In genomic region chr2:98297817-98298684, GRCh38 we compare ENCODE assay signal across 27 cellular contexts. TPM values are rescaled to one million over a fixed set of nuclear protein-coding genes. Genes with fewer than 3 reads are reported as not detected.
DNase-seq lines count a peak whose midpoint lies in the region; ATAC-seq and TF ChIP-seq lines count a peak whose summit lies in the region.
"Had no signal": no experiment of that assay in that cellular context is flagged by ENCODE, and none has a peak within 500 bp of the region (broad histone marks: within the 10 kb centered on the region; RNA-seq: fewer than 3 reads in every experiment).

No MANE protein-coding gene starts in this region.

- H3K4me1 ChIP-seq in DND-41 (ENCODE audit: insufficient read depth, low read length) (no peaks in the 10 kb centered on the region), HCT116 (ENCODE audit: control insufficient read depth in 1 of 2, insufficient read depth in 2 of 2, low read length in 2 of 2) (no peaks in the 10 kb centered on the region), left lung (no peaks in the 10 kb centered on the region)

- TF ChIP-seq CTCF in DND-41 (IDR thresholded peaks at IDR 0.05; ENCODE audit: borderline replicate concordance, extremely low read depth, low read length, poor library complexity, severe bottlenecking) (peak; percentile 7), HCT116 (IDR thresholded peaks at IDR 0.05 in 2 of 3, conservative IDR thresholded peaks at IDR 0.05 in 1 of 3; ENCODE audit: borderline replicate concordance in 1 of 3, insufficient read depth in 1 of 3, low read depth in 2 of 3, low read length in 2 of 3) (peak in 2 of 3 experiments; percentile 19 to 38; a peak in 3 of 6 replicates), left lung (IDR thresholded peaks at IDR 0.05) (no peak)

- POLR2A ChIA-PET in HCT116 (lab: Charles Lee) = no interaction called here

- H3K9me3 ChIP-seq in DND-41 (ENCODE audit: insufficient read depth, low read length, severe bottlenecking) = no peaks in the 10 kb centered on the region
- H3K9me3 ChIP-seq in HCT116 (ENCODE audit: control insufficient read depth in 1 of 2, insufficient read depth in 1 of 2, low read depth in 1 of 2, low read length in 2 of 2) = no peaks in the 10 kb centered on the region
- H3K9me3 ChIP-seq in left lung = no peaks in the 10 kb centered on the region
- H3K9me3 ChIP-seq: esophagus squamous epithelium had no signal

- CTCF ChIA-PET in HCT116 (lab: Charles Lee) = no interaction called here

- DNase-seq in DND-41 = no peak
- no peak for DNase-seq in HCT116 (ENCODE audit: low read depth, low spot score)
- DNase-seq in dermis blood vessel endothelial cell = peak; percentile 54
- DNase-seq in mucosa of gallbladder (ENCODE audit: low spot score) = peak; percentile 50
- DNase-seq in NCI-H1694 (lab: John Stamatoyannopoulos, UW) = no peak
- DNase-seq in left lung = no peak
- DNase-seq in A172 (ENCODE audit: low spot score) = no peak
- DNase-seq: ACHN; activated CD4-positive, alpha-beta memory T cell treated with anti-CD3 and anti-CD28 coated beads for 36 hours; activated CD8-positive, alpha-beta memory T cell treated with anti-CD3 and anti-CD28 coated beads, Interleukin-2, amount 50 U/mL, for 4 hours; activated naive CD4-positive, alpha-beta T cell treated with anti-CD3 and anti-CD28 coated beads, Interleukin-2, amount 10 ng/mL, durations not matched to agents 7 days and 5 days; esophagus squamous epithelium; foreskin melanocyte; left ventricle myocardium superior; natural killer cell; NCI-H1092; NCI-H187; NCI-H526 treated with DMSO at 0.1 percent for 48 hours; stimulated activated CD4-positive, alpha-beta T cell treated with anti-CD3 and anti-CD28 coated beads, Interleukin-1b, Interleukin-23, amount 100 ng/mL, for 48 hours; T-helper 1 cell had no signal

- H4K20me1 ChIP-seq in DND-41 (ENCODE audit: insufficient read depth, low read length) (no peaks in the 10 kb centered on the region), HCT116 (ENCODE audit: insufficient read depth) (no peaks in the 10 kb centered on the region)

- H3K36me3 ChIP-seq in DND-41 (ENCODE audit: insufficient read depth, low read length) (no peaks in the 10 kb centered on the region), HCT116 (ENCODE audit: control insufficient read depth in 1 of 2, insufficient read depth in 2 of 2, low read length in 2 of 2) (no peaks in the 10 kb centered on the region), left lung (no peaks in the 10 kb centered on the region)
- H3K36me3 ChIP-seq: esophagus squamous epithelium had no signal

- H3K27ac ChIP-seq in DND-41 (ENCODE audit: low read length) (no peak overlapping the region), HCT116 (ENCODE audit: low read depth, low read length) (no peak overlapping the region), left lung (no peak overlapping the region)
- H3K27ac ChIP-seq: hepatocyte, skin epidermis had no signal

- TF ChIP-seq POLR2A in HCT116 (IDR thresholded peaks at IDR 0.05; ENCODE audit: borderline replicate concordance, extremely low read depth, insufficient read depth, insufficient read length) = no peak

- H2AFZ ChIP-seq in DND-41 (ENCODE audit: low read depth, low read length) (no peak overlapping the region), HCT116 (ENCODE audit: low read depth, low read length, poor library complexity, severe bottlenecking) (no peak overlapping the region)
- H2AFZ ChIP-seq: hepatocyte had no signal

- intact Hi-C loops in HCT116 (cut with micrococcal nuclease) (no loop called here), left lung (cut with DNase I) (no loop called here)

- no peak for TF ChIP-seq RAD21 in HCT116 (IDR thresholded peaks at IDR 0.05; ENCODE audit: low read depth)

- H3K79me2 ChIP-seq in DND-41 (ENCODE audit: insufficient read depth, low read length) (no peaks in the 10 kb centered on the region), HCT116 (ENCODE audit: insufficient read depth, low read length) (no peaks in the 10 kb centered on the region)
- H3K79me2 ChIP-seq: hepatocyte had no signal

- H3K9ac ChIP-seq in DND-41 (ENCODE audit: low read depth, low read length) = no peak overlapping the region
- no peak overlapping the region for H3K9ac ChIP-seq in HCT116 (ENCODE audit: low read length)

- no TSS peak for BruUV-seq in HCT116 (replicated peaks; lab: Mats Ljungman, UMichigan)

- H3K27me3 ChIP-seq in DND-41 (ENCODE audit: insufficient read depth, low read length, poor library complexity) (peaks cover 22% of the 10 kb centered on the region), HCT116 (ENCODE audit: insufficient read depth, low read length) (no peaks in the 10 kb centered on the region), left lung (peaks cover 0 to 9% of the 10 kb centered on the region in 2 donors)
- H3K27me3 ChIP-seq: hepatocyte had no signal

- ATAC-seq in DND-41 (ENCODE audit: insufficient read depth, low read depth) (no peak), HCT116 (no peak), left lung (no peak), HG02981 (IDR thresholded peaks at IDR 0.05; ENCODE audit: unreplicated experiment) (no peak)
- ATAC-seq: activated CD4-positive, CD25-positive, alpha-beta regulatory T cell treated with anti-CD3 and anti-CD28 coated beads, Interleukin-2, amount 50 U/mL, for 24 hours; left ventricle myocardium superior; natural killer cell; Panc1 had no signal

- no peaks in the 10 kb centered on the region for H3K9me2 ChIP-seq in HCT116 (ENCODE audit: insufficient read depth)

- H3K4me2 ChIP-seq in DND-41 (ENCODE audit: insufficient read depth, low read length) (no peak overlapping the region), HCT116 (ENCODE audit: low read length) (no peak overlapping the region)
- H3K4me2 ChIP-seq: hepatocyte had no signal

- RAD21 ChIA-PET in HCT116 (lab: Charles Lee; ENCODE audit: low non-redundant PET in 1 of 2, low total read pairs in 2 of 2, uncharacterized antibody in 2 of 2, unreplicated experiment in 2 of 2) = no interaction called here

- H3K4me3 ChIP-seq in DND-41 (ENCODE audit: low read depth in 1 of 2, low read length in 2 of 2) (no peak overlapping the region), HCT116 (replicated peaks in 1 of 2; ENCODE audit: low read depth in 1 of 2, low read length in 2 of 2) (no peak overlapping the region), left lung (no peak overlapping the region)
- H3K4me3 ChIP-seq: esophagus squamous epithelium, hepatocyte, skin epidermis had no signal

TF ChIP-seq in HCT116, 20 proteins besides CTCF, POLR2A, EP300 and RAD21:
- TF ChIP-seq SIN3A (IDR thresholded peaks at IDR 0.05; ENCODE audit: low read depth) (no peak), CEBPB (IDR thresholded peaks at IDR 0.05; ENCODE audit: low read depth) (no peak), SRF (IDR thresholded peaks at IDR 0.05; ENCODE audit: low read depth) (no peak), ZFX (IDR thresholded peaks at IDR 0.05) (no peak)
TF ChIP-seq in HCT116: peak in this region for 0.

RNA-seq across cellular contexts. Expression of gene CNGA3, which starts 48.2 kb away (rescaled TPM):
- total RNA-seq in HCT116 (2021; ENCODE audit: unreplicated experiment) (not detected), dermis blood vessel endothelial cell (under 0.01 TPM in 1 of 2 replicates, not detected in the other), mucosa of gallbladder (not detected), left lung (under 1 TPM in 1 of 2 donors, not detected in 1; 0.10 TPM)
- not detected in 2 replicates for polyA plus RNA-seq in HCT116 (2012)
- total RNA-seq in A172 (2014; rRNA removed; shearing (Covaris generic)) = not detected in 2 replicates
- total RNA-seq: activated CD4-positive, alpha-beta memory T cell treated with anti-CD3 and anti-CD28 coated beads for 36 hours; left ventricle myocardium superior; mesothelial cell of epicardium; natural killer cell had no signal
- polyA plus RNA-seq: BJ, hepatocyte had no signal

Comparison
In these comparisons a context has a peak if more than half of its experiments do, and no peak if none do; other contexts are left out.
1. DNase-seq: peak in dermis blood vessel endothelial cell (single experiment) and mucosa of gallbladder (single experiment); none in DND-41 (single experiment), HCT116 (single experiment), NCI-H1694 (single experiment), left lung (0 of 2) and A172 (single experiment).
2. CTCF ChIP-seq: peak in DND-41 (single experiment) and HCT116 (2 of 3); none in left lung (0 of 2).